ENCODE assay signal across 7 cellular contexts in genomic region chr2:85611217-85611704, GRCh38. TPM values are rescaled to one million over a fixed set of nuclear protein-coding genes. Genes with fewer than 3 reads are reported as not detected.
DNase-seq lines count a peak whose midpoint lies in the region; ATAC-seq and TF ChIP-seq lines count a peak whose summit lies in the region.

No MANE protein-coding gene starts in this region.

- TF ChIP-seq POLR2A in sigmoid colon (IDR thresholded peaks at IDR 0.05) = no peak

- DNase-seq in RWPE1 (ENCODE audit: low spot score) (peak; percentile 46), fibroblast of mammary gland (ENCODE audit: low read depth) (no peak), sigmoid colon (no peak), kidney glomerular epithelial cell (lab: John Stamatoyannopoulos, UW) (no peak)

- intact Hi-C loops in sigmoid colon (cut with DNase I) = no loop called here

- TF ChIP-seq EP300 in sigmoid colon (IDR thresholded peaks at IDR 0.05) = no peak

- CTCF ChIA-PET in RWPE1 (lab: Yijun Ruan, JAX) = interaction anchor here (0.7 kb wide), 1 partner anchor 419 kb away, joined by 4 read pairs; no protein-coding TSS in a partner anchor

- H3K4me3 ChIP-seq in fibroblast of mammary gland (ENCODE audit: control insufficient read depth, low read depth, low read length) = peak overlapping the region; percentile 67
- peak overlapping the region; percentile 60 to 99 (median 86) for H3K4me3 ChIP-seq in sigmoid colon

- H3K4me1 ChIP-seq in sigmoid colon = peaks cover 0 to 21% (median 18%) of the 10 kb centered on the region in 4 donors

- ATAC-seq in GM21737 (IDR thresholded peaks at IDR 0.05; ENCODE audit: unreplicated experiment) = peak; percentile 11
- ATAC-seq in GM18870 (IDR thresholded peaks at IDR 0.05; ENCODE audit: unreplicated experiment) = no peak
- ATAC-seq in HG03280 (IDR thresholded peaks at IDR 0.05; ENCODE audit: unreplicated experiment) = no peak

- H3K27ac ChIP-seq in RWPE1 (peak overlapping the region; percentile 85), sigmoid colon (peak overlapping the region; percentile 79 to 93 (median 88))

- no peaks in the 10 kb centered on the region for H3K27me3 ChIP-seq in sigmoid colon

- TF ChIP-seq CTCF in RWPE1 (conservative IDR thresholded peaks at IDR 0.05; ENCODE audit: low read depth) = no peak
- TF ChIP-seq CTCF in fibroblast of mammary gland (conservative IDR thresholded peaks at IDR 0.05; ENCODE audit: control insufficient read depth, insufficient read depth, low read depth, low read length) = no peak
- TF ChIP-seq CTCF in sigmoid colon (IDR thresholded peaks at IDR 0.05) = no peak

- no peaks in the 10 kb centered on the region for H3K9me3 ChIP-seq in sigmoid colon

- POLR2A ChIA-PET in RWPE1 (lab: Yijun Ruan, JAX; ENCODE audit: low non-redundant PET) = interaction anchor here (0.6 to 0.8 kb wide), 4 partner anchors 9 to 525 kb away, joined by 3 to 5 read pairs (median 4); partner anchors contain the start of genes TMEM150A and VAMP8

- WGBS in sigmoid colon, 2 donors = 3 to 8% methylated on average over 24 of the region's 24 CpGs

- H3K36me3 ChIP-seq in sigmoid colon = peaks cover 0 to 32% (median 0%) of the 10 kb centered on the region in 4 donors

RNA-seq across cellular contexts. Expression of gene C2orf68, which starts 0.6 kb away (rescaled TPM):
- 10 to 100 TPM; 10.6 to 13.0 (median 12.8) TPM for total RNA-seq in sigmoid colon
- 10 to 100 TPM; 18.6 to 23.0 (median 21.3) TPM for polyA plus RNA-seq in sigmoid colon

RNA-seq across cellular contexts. Expression of gene USP39, which starts 4.7 kb away (rescaled TPM):
- total RNA-seq in sigmoid colon = 100 to 1,000 TPM in 1 of 4 donors, 10 to 100 TPM in 3; 56.4 to 136 (median 72.0) TPM
- 10 to 100 TPM; 39.9 to 49.2 (median 41.4) TPM for polyA plus RNA-seq in sigmoid colon

RNA-seq across cellular contexts. Expression of gene TMEM150A, which starts 8.8 kb away (rescaled TPM):
- total RNA-seq in sigmoid colon = 10 to 100 TPM; 18.4 to 29.9 (median 22.1) TPM
- polyA plus RNA-seq in sigmoid colon = 10 to 100 TPM in 2 of 3 donors, 1 to 10 TPM in 1; 7.4 to 12.0 (median 11.6) TPM

RNA-seq across cellular contexts. Expression of gene RNF181, which starts 15.7 kb away (rescaled TPM):
- 100 to 1,000 TPM; 124 to 175 (median 141) TPM for total RNA-seq in sigmoid colon
- polyA plus RNA-seq in sigmoid colon = 100 to 1,000 TPM; 165 to 190 (median 179) TPM

RNA-seq across cellular contexts. Expression of gene VAMP5, which starts 27.0 kb away (rescaled TPM):
- 10 to 100 TPM; 51.2 to 97.5 (median 69.6) TPM for total RNA-seq in sigmoid colon
- 10 to 100 TPM; 51.8 to 93.7 (median 68.0) TPM for polyA plus RNA-seq in sigmoid colon
